8 cellular contexts compared by ENCODE assay signal in genomic region chr1:150281758-150282557, GRCh38. TPM values are rescaled to one million over a fixed set of nuclear protein-coding genes. Genes with fewer than 3 reads are reported as not detected.
DNase-seq lines count a peak whose midpoint lies in the region; ATAC-seq and TF ChIP-seq lines count a peak whose summit lies in the region.

Gene CIART, plus strand, starts transcription at chr1:150282554. Its CDS starts 714 bp downstream, at chr1:150283268.

- no peaks in the 10 kb centered on the region for H3K79me2 ChIP-seq in ACC112 (ENCODE audit: control insufficient read depth, insufficient read depth, low read length, unreplicated experiment)

- H3K27me3 ChIP-seq in ACC112 (ENCODE audit: insufficient read depth, low read length) (no peaks in the 10 kb centered on the region), SJSA1 (replicated peaks) (no peaks in the 10 kb centered on the region), gastroesophageal sphincter (no peaks in the 10 kb centered on the region)

- H3K4me1 Mint-ChIP-seq in neural crest cell: peaks cover 27% of the 10 kb centered on the region
- peaks cover 35% of the 10 kb centered on the region for H3K4me1 Mint-ChIP-seq in stimulated activated naive CD8-positive, alpha-beta T cell treated with anti-CD3 and anti-CD28 coated beads, Interleukin-15, amount 100 ng/mL, for 72 hours

- H3K4me1 ChIP-seq in ACC112 (ENCODE audit: control insufficient read depth, insufficient read depth, low read length, unreplicated experiment) (peaks cover 11% of the 10 kb centered on the region), SJSA1 (replicated peaks) (peaks cover 18% of the 10 kb centered on the region), gastroesophageal sphincter (peaks cover 6 to 65% (median 18%) of the 10 kb centered on the region in 3 donors)

- ATAC-seq in gastroesophageal sphincter: peak; percentile 97
- ATAC-seq in stimulated activated naive CD8-positive, alpha-beta T cell treated with anti-CD3 and anti-CD28 coated beads, Interleukin-15, amount 100 ng/mL, for 72 hours: peak; percentile 98

- peak within 1 kb of the TSS; percentile 91 for H3K27ac Mint-ChIP-seq in neural crest cell (ENCODE audit: unreplicated experiment)
- H3K27ac Mint-ChIP-seq in stimulated activated naive CD8-positive, alpha-beta T cell treated with anti-CD3 and anti-CD28 coated beads, Interleukin-15, amount 100 ng/mL, for 72 hours: peak within 1 kb of the TSS; percentile 59 to 95

- peaks cover 3% of the 10 kb centered on the region for H3K9me3 Mint-ChIP-seq in neural crest cell
- no peaks in the 10 kb centered on the region for H3K9me3 Mint-ChIP-seq in stimulated activated naive CD8-positive, alpha-beta T cell treated with anti-CD3 and anti-CD28 coated beads, Interleukin-15, amount 100 ng/mL, for 72 hours

- 0 out of 2 replicates have a peak, but pooled peaks cover 4% of the 10 kb centered on the region for H3K36me3 ChIP-seq in ACC112 (ENCODE audit: insufficient read depth, low read length)
- H3K36me3 ChIP-seq in SJSA1: peaks cover 12% of the 10 kb centered on the region
- H3K36me3 ChIP-seq in gastroesophageal sphincter: peaks cover 3 to 28% of the 10 kb centered on the region in 2 donors

- peaks cover 19% of the 10 kb centered on the region for H3K27me3 Mint-ChIP-seq in neural crest cell (ENCODE audit: low read depth)
- no peaks in the 10 kb centered on the region for H3K27me3 Mint-ChIP-seq in stimulated activated naive CD8-positive, alpha-beta T cell treated with anti-CD3 and anti-CD28 coated beads, Interleukin-15, amount 100 ng/mL, for 72 hours

- TF ChIP-seq POLR2A in gastroesophageal sphincter (IDR thresholded peaks at IDR 0.05): peak; percentile 38 to 49

- WGBS in gastroesophageal sphincter (ENCODE audit: low coverage in 1 of 2), 2 donors: 1 to 15% methylated on average over 4 to 26 of the region's 46 CpGs

- no peaks in the 10 kb centered on the region for H3K36me3 Mint-ChIP-seq in neural crest cell (ENCODE audit: low read depth)

- H2AFZ ChIP-seq in ACC112 (ENCODE audit: low read length, unreplicated experiment): peak within 1 kb of the TSS; percentile 97

- H3K4me3 Mint-ChIP-seq in neural crest cell: peak within 1 kb of the TSS; percentile 87
- H3K4me3 Mint-ChIP-seq in stimulated activated naive CD8-positive, alpha-beta T cell treated with anti-CD3 and anti-CD28 coated beads, Interleukin-15, amount 100 ng/mL, for 72 hours: peak within 1 kb of the TSS; percentile 85 to 99

- TF ChIP-seq CTCF in gastroesophageal sphincter (IDR thresholded peaks at IDR 0.05) (no peak), neural crest cell (conservative IDR thresholded peaks at IDR 0.05) (no peak)

- DNase-seq in GM19240 (ENCODE audit: insufficient read length, low spot score): peak; percentile 22
- DNase-seq in M059J (ENCODE audit: low read depth): peak; percentile 99
- DNase-seq in SJSA1 (ENCODE audit: low read depth in 1 of 2, low spot score in 2 of 2): peak; percentile 96 to 97
- peak; percentile 81 for DNase-seq in activated naive CD4-positive, alpha-beta T cell treated with anti-CD3 and anti-CD28 coated beads, Interleukin-2, amount 50 U/mL, for 16 hours
- DNase-seq in neural crest cell (ENCODE audit: low read depth, low spot score): no peak
- DNase-seq in stimulated activated naive CD8-positive, alpha-beta T cell treated with anti-CD3 and anti-CD28 coated beads, Interleukin-15, amount 100 ng/mL, for 72 hours: peak; percentile 69 to 82

- no peaks in the 10 kb centered on the region for H3K9me3 ChIP-seq in SJSA1 (replicated peaks)
- no peaks in the 10 kb centered on the region for H3K9me3 ChIP-seq in gastroesophageal sphincter

- TF ChIP-seq EP300 in gastroesophageal sphincter (IDR thresholded peaks at IDR 0.05): peak; percentile 60

- H3K4me3 ChIP-seq in ACC112 (ENCODE audit: low read depth, low read length): peak within 1 kb of the TSS; percentile 82
- H3K4me3 ChIP-seq in SJSA1: peak within 1 kb of the TSS; percentile 47
- peak within 1 kb of the TSS; percentile 42 to 68 for H3K4me3 ChIP-seq in gastroesophageal sphincter

- H3K27ac ChIP-seq in ACC112 (ENCODE audit: low read depth, low read length) (peak within 1 kb of the TSS; percentile 90), SJSA1 (peak within 1 kb of the TSS; percentile 53), gastroesophageal sphincter (peak within 1 kb of the TSS; percentile 91 to 99 (median 96))

RNA-seq across cellular contexts. Expression of gene CIART, which starts in this region (rescaled TPM):
- 11.4 and 22.2 TPM in 2 replicates for total RNA-seq in M059J (2014; rRNA removed; shearing (Covaris generic))
- 5.9 and 6.1 TPM in 2 replicates for total RNA-seq in SJSA1 (2014; rRNA removed; shearing (Covaris generic))
- 10 to 100 TPM in 2 of 4 donors, 1 to 10 TPM in 2; 3.5 to 28.3 (median 14.2) TPM for total RNA-seq in gastroesophageal sphincter
- total RNA-seq in neural crest cell: 3.7 and 5.0 TPM in 2 replicates
